Comparison of ENCODE assay signal across 1 cellular context in the genomic region with DNA sequence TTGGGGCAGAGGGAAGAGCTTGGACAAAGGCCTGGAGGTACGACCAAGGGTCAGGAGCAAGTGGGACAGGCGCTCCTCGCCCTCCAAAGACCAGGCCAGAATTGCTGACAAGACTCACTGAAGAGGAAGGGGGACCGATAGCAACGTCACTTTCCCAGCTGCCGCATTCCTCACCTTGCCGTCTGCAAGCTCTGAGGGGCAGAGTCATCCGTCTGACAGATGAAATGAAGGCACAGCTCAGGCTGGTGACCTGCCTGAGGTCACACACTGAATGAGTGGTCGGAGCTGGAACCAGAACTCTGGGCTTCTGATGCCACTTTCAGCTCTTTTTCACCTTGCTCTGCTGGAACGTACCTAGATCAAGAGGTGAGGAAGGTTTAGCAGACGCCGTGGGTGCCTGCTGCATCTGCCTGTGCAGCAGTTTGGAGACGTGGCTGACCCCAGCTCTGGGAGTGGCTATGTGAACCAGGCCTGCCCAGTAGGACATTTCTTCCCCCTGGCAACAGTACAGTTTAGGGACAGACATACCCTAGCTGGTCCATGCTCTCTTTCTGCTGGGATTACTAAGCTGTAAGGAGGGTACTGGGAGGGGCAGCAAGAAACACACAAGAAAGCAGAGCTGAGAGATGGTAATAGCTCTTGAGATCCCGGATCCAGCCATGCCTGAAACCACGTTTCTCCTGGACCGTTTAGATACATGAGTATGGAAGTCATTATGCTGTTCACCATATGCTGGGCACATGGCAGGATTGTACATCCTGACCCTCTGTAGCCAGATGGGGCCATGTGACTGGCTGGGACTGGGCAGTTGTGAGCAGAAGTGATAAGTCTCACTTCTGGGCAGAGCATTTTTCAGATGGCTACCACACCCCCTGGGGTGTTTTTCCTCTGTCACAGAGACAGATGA.
TF ChIP-seq lines count a peak whose summit lies in the region.

No MANE protein-coding gene starts in this region.

TF ChIP-seq in H1, 55 proteins besides CTCF, POLR2A, EP300 and RAD21:
- TF ChIP-seq, protein P1, sequence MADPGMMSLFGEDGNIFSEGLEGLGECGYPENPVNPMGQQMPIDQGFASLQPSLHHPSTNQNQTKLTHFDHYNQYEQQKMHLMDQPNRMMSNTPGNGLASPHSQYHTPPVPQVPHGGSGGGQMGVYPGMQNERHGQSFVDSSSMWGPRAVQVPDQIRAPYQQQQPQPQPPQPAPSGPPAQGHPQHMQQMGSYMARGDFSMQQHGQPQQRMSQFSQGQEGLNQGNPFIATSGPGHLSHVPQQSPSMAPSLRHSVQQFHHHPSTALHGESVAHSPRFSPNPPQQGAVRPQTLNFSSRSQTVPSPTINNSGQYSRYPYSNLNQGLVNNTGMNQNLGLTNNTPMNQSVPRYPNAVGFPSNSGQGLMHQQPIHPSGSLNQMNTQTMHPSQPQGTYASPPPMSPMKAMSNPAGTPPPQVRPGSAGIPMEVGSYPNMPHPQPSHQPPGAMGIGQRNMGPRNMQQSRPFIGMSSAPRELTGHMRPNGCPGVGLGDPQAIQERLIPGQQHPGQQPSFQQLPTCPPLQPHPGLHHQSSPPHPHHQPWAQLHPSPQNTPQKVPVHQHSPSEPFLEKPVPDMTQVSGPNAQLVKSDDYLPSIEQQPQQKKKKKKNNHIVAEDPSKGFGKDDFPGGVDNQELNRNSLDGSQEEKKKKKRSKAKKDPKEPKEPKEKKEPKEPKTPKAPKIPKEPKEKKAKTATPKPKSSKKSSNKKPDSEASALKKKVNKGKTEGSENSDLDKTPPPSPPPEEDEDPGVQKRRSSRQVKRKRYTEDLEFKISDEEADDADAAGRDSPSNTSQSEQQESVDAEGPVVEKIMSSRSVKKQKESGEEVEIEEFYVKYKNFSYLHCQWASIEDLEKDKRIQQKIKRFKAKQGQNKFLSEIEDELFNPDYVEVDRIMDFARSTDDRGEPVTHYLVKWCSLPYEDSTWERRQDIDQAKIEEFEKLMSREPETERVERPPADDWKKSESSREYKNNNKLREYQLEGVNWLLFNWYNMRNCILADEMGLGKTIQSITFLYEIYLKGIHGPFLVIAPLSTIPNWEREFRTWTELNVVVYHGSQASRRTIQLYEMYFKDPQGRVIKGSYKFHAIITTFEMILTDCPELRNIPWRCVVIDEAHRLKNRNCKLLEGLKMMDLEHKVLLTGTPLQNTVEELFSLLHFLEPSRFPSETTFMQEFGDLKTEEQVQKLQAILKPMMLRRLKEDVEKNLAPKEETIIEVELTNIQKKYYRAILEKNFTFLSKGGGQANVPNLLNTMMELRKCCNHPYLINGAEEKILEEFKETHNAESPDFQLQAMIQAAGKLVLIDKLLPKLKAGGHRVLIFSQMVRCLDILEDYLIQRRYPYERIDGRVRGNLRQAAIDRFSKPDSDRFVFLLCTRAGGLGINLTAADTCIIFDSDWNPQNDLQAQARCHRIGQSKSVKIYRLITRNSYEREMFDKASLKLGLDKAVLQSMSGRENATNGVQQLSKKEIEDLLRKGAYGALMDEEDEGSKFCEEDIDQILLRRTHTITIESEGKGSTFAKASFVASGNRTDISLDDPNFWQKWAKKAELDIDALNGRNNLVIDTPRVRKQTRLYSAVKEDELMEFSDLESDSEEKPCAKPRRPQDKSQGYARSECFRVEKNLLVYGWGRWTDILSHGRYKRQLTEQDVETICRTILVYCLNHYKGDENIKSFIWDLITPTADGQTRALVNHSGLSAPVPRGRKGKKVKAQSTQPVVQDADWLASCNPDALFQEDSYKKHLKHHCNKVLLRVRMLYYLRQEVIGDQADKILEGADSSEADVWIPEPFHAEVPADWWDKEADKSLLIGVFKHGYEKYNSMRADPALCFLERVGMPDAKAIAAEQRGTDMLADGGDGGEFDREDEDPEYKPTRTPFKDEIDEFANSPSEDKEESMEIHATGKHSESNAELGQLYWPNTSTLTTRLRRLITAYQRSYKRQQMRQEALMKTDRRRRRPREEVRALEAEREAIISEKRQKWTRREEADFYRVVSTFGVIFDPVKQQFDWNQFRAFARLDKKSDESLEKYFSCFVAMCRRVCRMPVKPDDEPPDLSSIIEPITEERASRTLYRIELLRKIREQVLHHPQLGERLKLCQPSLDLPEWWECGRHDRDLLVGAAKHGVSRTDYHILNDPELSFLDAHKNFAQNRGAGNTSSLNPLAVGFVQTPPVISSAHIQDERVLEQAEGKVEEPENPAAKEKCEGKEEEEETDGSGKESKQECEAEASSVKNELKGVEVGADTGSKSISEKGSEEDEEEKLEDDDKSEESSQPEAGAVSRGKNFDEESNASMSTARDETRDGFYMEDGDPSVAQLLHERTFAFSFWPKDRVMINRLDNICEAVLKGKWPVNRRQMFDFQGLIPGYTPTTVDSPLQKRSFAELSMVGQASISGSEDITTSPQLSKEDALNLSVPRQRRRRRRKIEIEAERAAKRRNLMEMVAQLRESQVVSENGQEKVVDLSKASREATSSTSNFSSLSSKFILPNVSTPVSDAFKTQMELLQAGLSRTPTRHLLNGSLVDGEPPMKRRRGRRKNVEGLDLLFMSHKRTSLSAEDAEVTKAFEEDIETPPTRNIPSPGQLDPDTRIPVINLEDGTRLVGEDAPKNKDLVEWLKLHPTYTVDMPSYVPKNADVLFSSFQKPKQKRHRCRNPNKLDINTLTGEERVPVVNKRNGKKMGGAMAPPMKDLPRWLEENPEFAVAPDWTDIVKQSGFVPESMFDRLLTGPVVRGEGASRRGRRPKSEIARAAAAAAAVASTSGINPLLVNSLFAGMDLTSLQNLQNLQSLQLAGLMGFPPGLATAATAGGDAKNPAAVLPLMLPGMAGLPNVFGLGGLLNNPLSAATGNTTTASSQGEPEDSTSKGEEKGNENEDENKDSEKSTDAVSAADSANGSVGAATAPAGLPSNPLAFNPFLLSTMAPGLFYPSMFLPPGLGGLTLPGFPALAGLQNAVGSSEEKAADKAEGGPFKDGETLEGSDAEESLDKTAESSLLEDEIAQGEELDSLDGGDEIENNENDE (IDR thresholded peaks at IDR 0.05; ENCODE audit: insufficient replicate concordance, low read length): no peak
- TF ChIP-seq MAFK (IDR thresholded peaks at IDR 0.05; ENCODE audit: low read depth, low read length): no peak
- TF ChIP-seq BCL11A (IDR thresholded peaks at IDR 0.05; ENCODE audit: low read depth in 2 of 2, low read length in 2 of 2): no peak
- no peak for TF ChIP-seq TAF1 (IDR thresholded peaks at IDR 0.05; ENCODE audit: low read depth, low read length)
- no peak for TF ChIP-seq CEBPB (IDR thresholded peaks at IDR 0.05; ENCODE audit: low read depth, low read length)
- TF ChIP-seq GTF2F1 (IDR thresholded peaks at IDR 0.05; ENCODE audit: borderline replicate concordance, low read depth, low read length): no peak
- TF ChIP-seq POU5F1 (IDR thresholded peaks at IDR 0.05; ENCODE audit: low read depth, low read length): no peak
- TF ChIP-seq SIX5 (IDR thresholded peaks at IDR 0.05; ENCODE audit: low read depth, low read length): no peak
TF ChIP-seq in H1: peak in this region for 0.
